1 cellular context compared by ENCODE assay signal in genomic region chr17:69414408-69415274, GRCh38.
TF ChIP-seq lines count a peak whose summit lies in the region.

Gene MAP2K6, plus strand, starts transcription at chr17:69414697. Its CDS starts 288 bp downstream, at chr17:69414985.

TF ChIP-seq in GM12878, 131 proteins besides CTCF, POLR2A, EP300 and RAD21 (continued from another document and continues in another):
- no peak for TF ChIP-seq ZBTB11 (CRISPR knock-in tag; IDR thresholded peaks at IDR 0.05)
- peak in 1 of 2 experiments; percentile 36; a peak in 1 of 4 replicates for TF ChIP-seq SRF (IDR thresholded peaks at IDR 0.05; ENCODE audit: low read depth in 2 of 2, low read length in 2 of 2)
- TF ChIP-seq NFXL1 (IDR thresholded peaks at IDR 0.05; ENCODE audit: borderline replicate concordance) = no peak; the same call in 1 of the 2 replicates
- TF ChIP-seq ZBTB33 (IDR thresholded peaks at IDR 0.05) = no peak
- TF ChIP-seq SIN3A (IDR thresholded peaks at IDR 0.05; ENCODE audit: low read depth, low read length) = no peak
- TF ChIP-seq LARP7 (IDR thresholded peaks at IDR 0.05) = 0 out of 2 replicates have a peak, but pooled peaks have one; percentile 48
- no peak for TF ChIP-seq SUZ12 (IDR thresholded peaks at IDR 0.05; ENCODE audit: unreplicated experiment)
- TF ChIP-seq STAT1 (conservative IDR thresholded peaks at IDR 0.05) = no peak
- no peak for TF ChIP-seq TCF3 (IDR thresholded peaks at IDR 0.05; ENCODE audit: borderline replicate concordance, insufficient read depth, low read depth, low read length)
- no peak for TF ChIP-seq CHD2 (IDR thresholded peaks at IDR 0.05; ENCODE audit: borderline replicate concordance, low read depth, low read length)
- no peak for TF ChIP-seq BCL11A (IDR thresholded peaks at IDR 0.05; ENCODE audit: low read depth, low read length)
- TF ChIP-seq SMARCA5 (IDR thresholded peaks at IDR 0.05) = no peak
- no peak for TF ChIP-seq TAF1 (IDR thresholded peaks at IDR 0.05; ENCODE audit: borderline replicate concordance, low read depth, low read length)
- no peak for TF ChIP-seq SP1 (IDR thresholded peaks at IDR 0.05; ENCODE audit: low read depth, low read length)
- no peak for TF ChIP-seq POLR2AphosphoS2 (IDR thresholded peaks at IDR 0.05; ENCODE audit: low read depth, low read length)
- TF ChIP-seq STAT3 (IDR thresholded peaks at IDR 0.05; ENCODE audit: low read depth, low read length) = no peak
- no peak for TF ChIP-seq MTA2 (IDR thresholded peaks at IDR 0.05; ENCODE audit: low read depth)
- TF ChIP-seq POLR2AphosphoS5 (IDR thresholded peaks at IDR 0.05; ENCODE audit: low read length) = no peak
- peak; percentile 56; the same call in 1 of the 2 replicates for TF ChIP-seq NKRF (conservative IDR thresholded peaks at IDR 0.05)
- no peak for TF ChIP-seq BCL3 (IDR thresholded peaks at IDR 0.05; ENCODE audit: borderline replicate concordance, insufficient read depth, low read depth, low read length, poor library complexity, severe bottlenecking)
- TF ChIP-seq RELA (IDR thresholded peaks at IDR 0.05; ENCODE audit: borderline replicate concordance, partially characterized antibody) = no peak
- no peak for TF ChIP-seq DPF2 (IDR thresholded peaks at IDR 0.05)
- TF ChIP-seq BCLAF1 (IDR thresholded peaks at IDR 0.05) = no peak
- TF ChIP-seq PRDM15 (CRISPR knock-in tag; IDR thresholded peaks at IDR 0.05) = no peak
- no peak for TF ChIP-seq RBBP5 (conservative IDR thresholded peaks at IDR 0.05)
- TF ChIP-seq BHLHE40 (IDR thresholded peaks at IDR 0.05; ENCODE audit: borderline replicate concordance in 1 of 2, low read depth in 2 of 2, low read length in 1 of 2) = no peak
- TF ChIP-seq USF2 (IDR thresholded peaks at IDR 0.05; ENCODE audit: borderline replicate concordance, low read depth, low read length) = no peak
- no peak for TF ChIP-seq HDAC6 (IDR thresholded peaks at IDR 0.05; ENCODE audit: unreplicated experiment)
- no peak; the same call in 1 of the 2 replicates for TF ChIP-seq PML (IDR thresholded peaks at IDR 0.05; ENCODE audit: low read length)
- TF ChIP-seq USF1 (IDR thresholded peaks at IDR 0.05; ENCODE audit: borderline replicate concordance, extremely low read length, insufficient read depth, low read depth, low read length) = no peak
- TF ChIP-seq FOS (IDR thresholded peaks at IDR 0.05; ENCODE audit: borderline replicate concordance, extremely low read depth, insufficient read length) = no peak
- no peak for TF ChIP-seq PAX8 (IDR thresholded peaks at IDR 0.05)
- TF ChIP-seq RFX5 (IDR thresholded peaks at IDR 0.05; ENCODE audit: low read depth, low read length) = no peak
- TF ChIP-seq MYB (IDR thresholded peaks at IDR 0.05; ENCODE audit: borderline replicate concordance, low read depth, low read length) = no peak
- no peak for TF ChIP-seq MAX (IDR thresholded peaks at IDR 0.05; ENCODE audit: low read depth, low read length)
- TF ChIP-seq NR2C2 (IDR thresholded peaks at IDR 0.05; ENCODE audit: borderline replicate concordance, control insufficient read depth, insufficient read length, low read depth) = no peak
- no peak for TF ChIP-seq EZH2 (IDR thresholded peaks at IDR 0.05; ENCODE audit: borderline replicate concordance, control insufficient read depth, low read depth, low read length)
- no peak for TF ChIP-seq ATF3 (IDR thresholded peaks at IDR 0.05; ENCODE audit: borderline replicate concordance, extremely low read depth, low read depth, low read length)
- TF ChIP-seq ASH2L (IDR thresholded peaks at IDR 0.05; ENCODE audit: borderline replicate concordance, low read depth) = no peak
- TF ChIP-seq BMI1 (IDR thresholded peaks at IDR 0.05; ENCODE audit: borderline replicate concordance) = no peak
- no peak for TF ChIP-seq WRNIP1 (IDR thresholded peaks at IDR 0.05; ENCODE audit: borderline replicate concordance, low read depth, low read length)
- TF ChIP-seq ZNF384 (IDR thresholded peaks at IDR 0.05; ENCODE audit: borderline replicate concordance, low read depth, low read length) = no peak
- no peak for TF ChIP-seq CBX3 (IDR thresholded peaks at IDR 0.05; ENCODE audit: borderline replicate concordance, low read depth)
- TF ChIP-seq ZSCAN29 (IDR thresholded peaks at IDR 0.05) = no peak
- TF ChIP-seq BRCA1 (IDR thresholded peaks at IDR 0.05; ENCODE audit: low read depth, low read length) = no peak
- peak; percentile 52; the same call in 1 of the 2 replicates for TF ChIP-seq NFIC (IDR thresholded peaks at IDR 0.05; ENCODE audit: low read depth, low read length)
- peak in 1 of 2 experiments; percentile 88; a peak in 2 of 4 replicates for TF ChIP-seq IKZF2 (IDR thresholded peaks at IDR 0.05)
